8 cellular contexts compared by ENCODE assay signal in genomic region chr12:64608901-64609542, GRCh38.
DNase-seq lines count a peak whose midpoint lies in the region; ATAC-seq and TF ChIP-seq lines count a peak whose summit lies in the region.

No MANE protein-coding gene starts in this region.

- H3K9me3 ChIP-seq in neuron (ENCODE audit: low read length): no peaks in the 10 kb centered on the region

- TF ChIP-seq CTCF in AG09319 (IDR thresholded peaks at IDR 0.05; ENCODE audit: low read depth, low read length) (0 out of 2 replicates have a peak, but pooled peaks have one; percentile 5), fibroblast of mammary gland (conservative IDR thresholded peaks at IDR 0.05; ENCODE audit: control insufficient read depth, insufficient read depth, low read depth, low read length) (peak; percentile 8)

- ATAC-seq in HG03108 (IDR thresholded peaks at IDR 0.05; ENCODE audit: unreplicated experiment): peak; percentile 18

- peaks cover 10% of the 10 kb centered on the region for H3K4me1 ChIP-seq in neuron (ENCODE audit: insufficient read depth, low read length)

- H3K27me3 ChIP-seq in neuron (ENCODE audit: insufficient read depth, low read length): no peaks in the 10 kb centered on the region

- H2AFZ ChIP-seq in neuron (ENCODE audit: low read depth, low read length): peak overlapping the region; percentile 31

- peak; percentile 49 for TF ChIP-seq POLR2A in GM18526 (IDR thresholded peaks at IDR 0.05; ENCODE audit: extremely low read depth, insufficient read length)

- peak overlapping the region; percentile 70 for H3K4me3 ChIP-seq in fibroblast of mammary gland (ENCODE audit: control insufficient read depth, low read depth, low read length)
- peak overlapping the region; percentile 63 for H3K4me3 ChIP-seq in neuron (ENCODE audit: low read length)

- H3K36me3 ChIP-seq in neuron (ENCODE audit: insufficient read depth, low read length): no peaks in the 10 kb centered on the region

- DNase-seq in AG09319 (ENCODE audit: extremely low read depth, low read depth): no peak
- DNase-seq in NOMO-1 treated with DMSO at 0.1 percent for 48 hours (lab: John Stamatoyannopoulos, UW; ENCODE audit: unreplicated experiment): peak; percentile 66
- peak; percentile 67 for DNase-seq in activated CD8-positive, alpha-beta memory T cell treated with anti-CD3 and anti-CD28 coated beads, Interleukin-2, amount 50 U/mL, for 48 hours
- DNase-seq in fibroblast of mammary gland (ENCODE audit: low read depth): peak; percentile 67
- no peak for DNase-seq in NCI-H1105 (lab: John Stamatoyannopoulos, UW)

Comparison
In these comparisons a context has a peak if more than half of its experiments do, and no peak if none do; other contexts are left out.
1. DNase-seq: peak in NOMO-1 treated with DMSO at 0.1 percent for 48 hours (single experiment), activated CD8-positive, alpha-beta memory T cell treated with anti-CD3 and anti-CD28 coated beads, Interleukin-2, amount 50 U/mL, for 48 hours (single experiment) and fibroblast of mammary gland (single experiment); none in AG09319 (single experiment) and NCI-H1105 (single experiment).